ENCODE assay signal across 6 cellular contexts in genomic region chr17:75854881-75855309, GRCh38. TPM values are rescaled to one million over a fixed set of nuclear protein-coding genes. Genes with fewer than 3 reads are reported as not detected.
DNase-seq lines count a peak whose midpoint lies in the region; ATAC-seq and TF ChIP-seq lines count a peak whose summit lies in the region.

No MANE protein-coding gene starts in this region.

- H3F3A ChIP-seq in smooth muscle cell (ENCODE audit: low read depth), result peaks cover 10% of the 10 kb centered on the region

- H3K27me3 ChIP-seq in HUES64 (ENCODE audit: insufficient read depth, low read length) (no peaks in the 10 kb centered on the region), esophagus (ENCODE audit: control insufficient read depth in 1 of 2, insufficient read depth in 2 of 2, low read length in 2 of 2) (no peaks in the 10 kb centered on the region), smooth muscle cell (ENCODE audit: low read depth) (no peaks in the 10 kb centered on the region)

- H3K27me3 Mint-ChIP-seq in activated naive CD4-positive, alpha-beta T cell treated with anti-CD3 and anti-CD28 coated beads, Interleukin-2, amount 10 ng/mL, durations not matched to agents 7 days and 5 days, result no peaks in the 10 kb centered on the region

- peaks cover 43% of the 10 kb centered on the region for H3K4me1 Mint-ChIP-seq in activated naive CD4-positive, alpha-beta T cell treated with anti-CD3 and anti-CD28 coated beads, Interleukin-2, amount 10 ng/mL, durations not matched to agents 7 days and 5 days

- ATAC-seq in HG02973 (IDR thresholded peaks at IDR 0.05; ENCODE audit: unreplicated experiment), result no peak

- H3K4me2 ChIP-seq in smooth muscle cell, result peak overlapping the region; percentile 84

- H2AFZ ChIP-seq in smooth muscle cell (ENCODE audit: low read depth), result no peak overlapping the region

- DNase-seq in smooth muscle cell (lab: John Stamatoyannopoulos, UW; ENCODE audit: unreplicated experiment) (no peak), KG1 (lab: John Stamatoyannopoulos, UW) (no peak)
- DNase-seq in activated naive CD4-positive, alpha-beta T cell treated with anti-CD3 and anti-CD28 coated beads, Interleukin-2, amount 10 ng/mL, durations not matched to agents 7 days and 5 days, result no peak

- H4K20me1 ChIP-seq in smooth muscle cell (ENCODE audit: low read depth), result peaks cover 16% of the 10 kb centered on the region

- no peaks in the 10 kb centered on the region for H3K9me3 Mint-ChIP-seq in activated naive CD4-positive, alpha-beta T cell treated with anti-CD3 and anti-CD28 coated beads, Interleukin-2, amount 10 ng/mL, durations not matched to agents 7 days and 5 days

- H3K4me1 ChIP-seq in HUES64 (ENCODE audit: insufficient read depth, low read length), result peaks cover 10% of the 10 kb centered on the region
- peaks cover 0 to 8% of the 10 kb centered on the region in 2 donors for H3K4me1 ChIP-seq in esophagus (ENCODE audit: control insufficient read depth in 2 of 2, insufficient read depth in 2 of 2, low read length in 1 of 2)
- peaks cover 8% of the 10 kb centered on the region for H3K4me1 ChIP-seq in smooth muscle cell (ENCODE audit: low read depth)

- TF ChIP-seq CTCF in smooth muscle cell (IDR thresholded peaks at IDR 0.05; ENCODE audit: borderline replicate concordance, insufficient read depth, poor library complexity, severe bottlenecking), result no peak

- H3K9ac ChIP-seq in HUES64 (ENCODE audit: low read depth, low read length) (peak overlapping the region; percentile 45), smooth muscle cell (ENCODE audit: low read depth) (peak overlapping the region; percentile 68)

- peaks cover 17% of the 10 kb centered on the region for H3K36me3 Mint-ChIP-seq in activated naive CD4-positive, alpha-beta T cell treated with anti-CD3 and anti-CD28 coated beads, Interleukin-2, amount 10 ng/mL, durations not matched to agents 7 days and 5 days

- WGBS in HUES64, result under 1% methylated on average over 19 of the region's 19 CpGs
- WGBS in esophagus, 2 donors, result 0 to 1% methylated on average over 19 of the region's 19 CpGs
- 1% methylated on average over 19 of the region's 19 CpGs for WGBS in smooth muscle cell (ENCODE audit: low lambda C conversion rate)

- H3K27ac Mint-ChIP-seq in activated naive CD4-positive, alpha-beta T cell treated with anti-CD3 and anti-CD28 coated beads, Interleukin-2, amount 10 ng/mL, durations not matched to agents 7 days and 5 days, result no peak overlapping the region

- H3K4me3 ChIP-seq in HUES64 (ENCODE audit: low read length) (peak overlapping the region; percentile 90), esophagus (ENCODE audit: low read depth in 1 of 2, low read length in 2 of 2) (peak overlapping the region; percentile 47 to 80), smooth muscle cell (peak overlapping the region; percentile 75)

- H3K9me3 ChIP-seq in HUES64 (ENCODE audit: insufficient read depth, low read depth, low read length), result no peaks in the 10 kb centered on the region
- no peaks in the 10 kb centered on the region for H3K9me3 ChIP-seq in esophagus (ENCODE audit: control insufficient read depth in 2 of 2, insufficient read depth in 1 of 2, low read depth in 1 of 2, low read length in 1 of 2)
- H3K9me3 ChIP-seq in smooth muscle cell (replicated peaks; ENCODE audit: low read depth), result no peaks in the 10 kb centered on the region

- H3K27ac ChIP-seq in HUES64 (ENCODE audit: low read depth, low read length) (no peak overlapping the region), esophagus (ENCODE audit: low read depth in 2 of 2, low read length in 1 of 2) (peak overlapping the region; percentile 93 to 96), smooth muscle cell (ENCODE audit: low read depth) (peak overlapping the region; percentile 81)

- peaks cover 14% of the 10 kb centered on the region for H3K36me3 ChIP-seq in HUES64 (ENCODE audit: insufficient read depth, low read length)
- peaks cover 8 to 11% of the 10 kb centered on the region in 2 donors for H3K36me3 ChIP-seq in esophagus (ENCODE audit: control insufficient read depth in 2 of 2, insufficient read depth in 2 of 2, low read length in 1 of 2)
- H3K36me3 ChIP-seq in smooth muscle cell (ENCODE audit: low read depth), result no peaks in the 10 kb centered on the region

- CTCF ChIA-PET in activated naive CD4-positive, alpha-beta T cell treated with anti-CD3 and anti-CD28 coated beads, Interleukin-2, amount 10 ng/mL, durations not matched to agents 7 days and 5 days (lab: Charles Lee), result interaction anchor here (1.0 to 10.6 kb wide), 8 partner anchors 10 to 104 kb away, joined by 3 to 103 read pairs (median 6); partner anchors contain the start of genes TRIM47, TRIM65 and UNC13D

- H3K79me2 ChIP-seq in smooth muscle cell (ENCODE audit: low read depth), result peaks cover 6% of the 10 kb centered on the region

- no peak overlapping the region for H3K4me3 Mint-ChIP-seq in activated naive CD4-positive, alpha-beta T cell treated with anti-CD3 and anti-CD28 coated beads, Interleukin-2, amount 10 ng/mL, durations not matched to agents 7 days and 5 days

RNA-seq across cellular contexts. Expression of gene WBP2, which starts 0.2 kb away (rescaled TPM):
- 52.7 TPM for polyA plus RNA-seq in HUES64 (2013, experiment 1 of 2)
- polyA plus RNA-seq in HUES64 (2013, experiment 2 of 2), result 68.0 TPM
- polyA plus RNA-seq in esophagus (10 to 100 TPM; 65.1 to 65.9 TPM), smooth muscle cell (91.4 and 111 TPM in 2 replicates)
- total RNA-seq in smooth muscle cell, result 26.4 and 27.6 TPM in 2 replicates

RNA-seq across cellular contexts. Expression of gene UNC13D, which starts 10.7 kb away (rescaled TPM):
- polyA plus RNA-seq in HUES64 (2013, experiment 1 of 2), result 3.7 TPM
- polyA plus RNA-seq in HUES64 (2013, experiment 2 of 2), result 4.8 TPM
- polyA plus RNA-seq in esophagus, result 10 to 100 TPM; 21.0 to 22.4 TPM
- total RNA-seq in smooth muscle cell, result 4.5 TPM in 2 replicates
- polyA plus RNA-seq in smooth muscle cell, result 2.4 and 9.6 TPM in 2 replicates

RNA-seq across cellular contexts. Expression of gene TRIM47, which starts 23.5 kb away (rescaled TPM):
- polyA plus RNA-seq in HUES64 (2013, experiment 1 of 2), result 2.8 TPM
- 4.8 TPM for polyA plus RNA-seq in HUES64 (2013, experiment 2 of 2)
- polyA plus RNA-seq in esophagus (10 to 100 TPM; 20.4 to 21.7 TPM), smooth muscle cell (16.1 and 31.7 TPM in 2 replicates)
- 3.8 and 8.7 TPM in 2 replicates for total RNA-seq in smooth muscle cell

RNA-seq across cellular contexts. Expression of gene TRIM65, which starts 41.9 kb away (rescaled TPM):
- polyA plus RNA-seq in HUES64 (2013, experiment 1 of 2), result 21.4 TPM
- 21.0 TPM for polyA plus RNA-seq in HUES64 (2013, experiment 2 of 2)
- 10 to 100 TPM in 1 of 2 donors, 1 to 10 TPM in 1; 9.8 to 19.8 TPM for polyA plus RNA-seq in esophagus
- 9.8 and 13.3 TPM in 2 replicates for total RNA-seq in smooth muscle cell
- 15.4 and 17.4 TPM in 2 replicates for polyA plus RNA-seq in smooth muscle cell

RNA-seq across cellular contexts. Expression of gene MRPL38, which starts 49.8 kb away (rescaled TPM):
- polyA plus RNA-seq in HUES64 (2013, experiment 1 of 2), result 48.8 TPM
- 47.4 TPM for polyA plus RNA-seq in HUES64 (2013, experiment 2 of 2)
- polyA plus RNA-seq in esophagus (10 to 100 TPM; 51.7 to 65.8 TPM), smooth muscle cell (90.5 and 107 TPM in 2 replicates)
- total RNA-seq in smooth muscle cell, result 32.6 and 48.4 TPM in 2 replicates
